25 cellular contexts compared by ENCODE assay signal in genomic region chr11:104370478-104370877, GRCh38.
DNase-seq lines count a peak whose midpoint lies in the region; ATAC-seq and TF ChIP-seq lines count a peak whose summit lies in the region.
"Had no signal": no experiment of that assay in that cellular context is flagged by ENCODE, and none has a peak within 500 bp of the region (broad histone marks: within the 10 kb centered on the region; RNA-seq: fewer than 3 reads in every experiment).

No MANE protein-coding gene starts in this region.

- H3K9me3 ChIP-seq in body of pancreas, result no peaks in the 10 kb centered on the region
- H3K9me3 ChIP-seq: colonic mucosa, pancreas, SJSA1 had no signal

- DNase-seq in memory B cell (ENCODE audit: low spot score in 2 of 2) (no peak), C1 segment of cervical spinal cord (lab: John Stamatoyannopoulos, UW) (no peak), body of pancreas (no peak), SKM-1 (lab: John Stamatoyannopoulos, UW; ENCODE audit: unreplicated experiment) (no peak)
- DNase-seq in activated T-cell treated with anti-CD3 and anti-CD28 coated beads, Interleukin-2, amount 50 U/mL, for 72 hours, result no peak
- DNase-seq: activated CD8-positive, alpha-beta memory T cell treated with anti-CD3 and anti-CD28 coated beads, Interleukin-2, amount 50 U/mL, for 48 hours; activated effector memory CD4-positive, alpha-beta T cell treated with anti-CD3 and anti-CD28 coated beads, Interleukin-2, amount 50 U/mL, for 16 hours; colonic mucosa; DMS79; mesendoderm; naive thymus-derived CD8-positive, alpha-beta T cell; NCI-H1417 treated with DMSO at 0.1 percent for 48 hours; NCI-H2171; NCI-H774; pancreas; right cardiac atrium; stimulated activated CD8-positive, alpha-beta memory T cell treated with anti-CD3 and anti-CD28 coated beads, Interleukin-4, amount 100 ng/mL, for 48 hours; T-helper 17 cell had no signal

- H3K9me3 Mint-ChIP-seq in memory B cell, result no peaks in the 10 kb centered on the region
- peaks cover 0 to 2% of the 10 kb centered on the region in 2 donors for H3K9me3 Mint-ChIP-seq in activated T-cell treated with anti-CD3 and anti-CD28 coated beads, Interleukin-2, amount 50 U/mL, for 72 hours
- H3K9me3 Mint-ChIP-seq: naive thymus-derived CD8-positive, alpha-beta T cell had no signal

- H3K27ac ChIP-seq in body of pancreas, result no peak overlapping the region
- H3K27ac ChIP-seq: breast epithelium, colonic mucosa, pancreas, SJSA1, VCaP had no signal

- no peaks in the 10 kb centered on the region for H3K27me3 ChIP-seq in body of pancreas
- H3K27me3 ChIP-seq: breast epithelium, colonic mucosa, pancreas, SJSA1 had no signal

- 84 to 92% methylated on average over 3 of the region's 3 CpGs for WGBS in body of pancreas, 2 donors

- peak; percentile 50 for ATAC-seq in GM18907 (IDR thresholded peaks at IDR 0.05; ENCODE audit: unreplicated experiment)
- ATAC-seq in HG02623 (IDR thresholded peaks at IDR 0.05; ENCODE audit: unreplicated experiment), result peak; percentile 55
- ATAC-seq in HG03442 (IDR thresholded peaks at IDR 0.05; ENCODE audit: unreplicated experiment), result peak; percentile 65
- ATAC-seq in memory B cell (ENCODE audit: low read depth), result peak; percentile 64
- no peak for ATAC-seq in body of pancreas
- ATAC-seq in activated T-cell treated with anti-CD3 and anti-CD28 coated beads, Interleukin-2, amount 50 U/mL, for 72 hours (replicated peaks in 1 of 2), result no peak
- ATAC-seq: naive thymus-derived CD8-positive, alpha-beta T cell; Panc1; pancreas; right cardiac atrium; T-helper 17 cell had no signal

- no peak overlapping the region for H3K27ac Mint-ChIP-seq in memory B cell
- H3K27ac Mint-ChIP-seq in activated T-cell treated with anti-CD3 and anti-CD28 coated beads, Interleukin-2, amount 50 U/mL, for 72 hours, result no peak overlapping the region
- H3K27ac Mint-ChIP-seq: naive thymus-derived CD8-positive, alpha-beta T cell; T-helper 17 cell had no signal

- intact Hi-C loops in body of pancreas (cut with DNase I), result no loop called here

- no peaks in the 10 kb centered on the region for H3K27me3 Mint-ChIP-seq in memory B cell
- no peaks in the 10 kb centered on the region for H3K27me3 Mint-ChIP-seq in activated T-cell treated with anti-CD3 and anti-CD28 coated beads, Interleukin-2, amount 50 U/mL, for 72 hours (ENCODE audit: low read depth)

- H3K4me1 ChIP-seq in body of pancreas, result no peaks in the 10 kb centered on the region
- H3K4me1 ChIP-seq: breast epithelium, colonic mucosa, pancreas, SJSA1 had no signal

- no peak overlapping the region for H3K4me3 ChIP-seq in body of pancreas
- H3K4me3 ChIP-seq: breast epithelium, colonic mucosa, pancreas, SJSA1 had no signal

- H3K36me3 Mint-ChIP-seq in memory B cell, result no peaks in the 10 kb centered on the region
- H3K36me3 Mint-ChIP-seq in activated T-cell treated with anti-CD3 and anti-CD28 coated beads, Interleukin-2, amount 50 U/mL, for 72 hours (ENCODE audit: insufficient read depth in 2 of 2), result no peaks in the 10 kb centered on the region
- H3K36me3 Mint-ChIP-seq: naive thymus-derived CD8-positive, alpha-beta T cell had no signal

- no peak for TF ChIP-seq CTCF in body of pancreas (IDR thresholded peaks at IDR 0.05)

- H3K36me3 ChIP-seq in body of pancreas (replicated peaks in 1 of 2; ENCODE audit: insufficient read depth in 1 of 2, low read depth in 2 of 2), result no peaks in the 10 kb centered on the region
- H3K36me3 ChIP-seq: breast epithelium, colonic mucosa, pancreas, SJSA1 had no signal

- TF ChIP-seq POLR2A in body of pancreas (IDR thresholded peaks at IDR 0.05), result no peak

- peaks cover 2% of the 10 kb centered on the region for H3K4me1 Mint-ChIP-seq in memory B cell
- no peaks in the 10 kb centered on the region for H3K4me1 Mint-ChIP-seq in activated T-cell treated with anti-CD3 and anti-CD28 coated beads, Interleukin-2, amount 50 U/mL, for 72 hours (ENCODE audit: low read depth)
- H3K4me1 Mint-ChIP-seq: naive thymus-derived CD8-positive, alpha-beta T cell; T-helper 17 cell had no signal

- H3K4me3 Mint-ChIP-seq in memory B cell, result no peak overlapping the region
- H3K4me3 Mint-ChIP-seq in activated T-cell treated with anti-CD3 and anti-CD28 coated beads, Interleukin-2, amount 50 U/mL, for 72 hours, result no peak overlapping the region
- H3K4me3 Mint-ChIP-seq: naive thymus-derived CD8-positive, alpha-beta T cell; T-helper 17 cell had no signal

Comparison
In these comparisons a context has a peak if more than half of its experiments do, and no peak if none do; other contexts are left out.
1. ATAC-seq: peak in GM18907 (single experiment), HG02623 (single experiment), HG03442 (single experiment) and memory B cell (single experiment); none in body of pancreas (single experiment) and activated T-cell treated with anti-CD3 and anti-CD28 coated beads, Interleukin-2, amount 50 U/mL, for 72 hours (0 of 2).